In the genomic region with DNA sequence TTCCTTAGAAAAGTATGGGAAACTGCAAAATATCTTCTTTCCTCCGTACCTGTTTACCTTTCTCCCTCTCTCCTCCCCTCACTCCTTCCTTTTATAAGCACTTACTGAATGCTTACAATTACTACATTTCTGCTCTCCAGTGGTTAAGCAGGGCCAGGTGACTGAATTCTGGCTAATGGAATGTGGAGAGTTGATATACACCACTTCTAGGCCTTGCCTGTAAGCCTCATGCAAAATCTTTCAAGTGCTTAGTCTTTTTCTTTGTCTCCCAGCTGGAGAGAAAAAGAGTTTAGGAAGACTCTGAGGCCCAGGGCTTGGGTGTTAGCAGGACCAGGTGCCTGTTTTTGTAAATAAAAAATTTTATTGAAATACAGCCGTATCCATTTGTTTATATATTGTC, we compare ENCODE assay signal across 18 cellular contexts.
DNase-seq lines count a peak whose midpoint lies in the region; ATAC-seq, FAIRE-seq and TF ChIP-seq lines count a peak whose summit lies in the region.
"Had no signal": no experiment of that assay in that cellular context is flagged by ENCODE, and none has a peak within 500 bp of the region (broad histone marks: within the 10 kb centered on the region; RNA-seq: fewer than 3 reads in every experiment).

No MANE protein-coding gene starts in this region.

- H3K9me2 ChIP-seq in SK-N-SH: no peaks in the 10 kb centered on the region

- FAIRE-seq in D721Med (lab: Jason Lieb, UNC): peak; percentile 35
- no peak for FAIRE-seq in H1 (lab: Jason Lieb, UNC)

- H3K4me3 Mint-ChIP-seq in H9: no peak overlapping the region
- no peak overlapping the region for H3K4me3 Mint-ChIP-seq in naive thymus-derived CD8-positive, alpha-beta T cell
- H3K4me3 Mint-ChIP-seq: CD4-positive, alpha-beta T cell; HFFc6 had no signal

- H3K36me3 ChIP-seq in H1 (ENCODE audit: control insufficient read depth in 2 of 4, insufficient read depth in 4 of 4, low read length in 3 of 4) (no peaks in the 10 kb centered on the region), SK-N-SH (replicated peaks in 1 of 2; ENCODE audit: control insufficient read depth in 1 of 2, insufficient read depth in 2 of 2, low read length in 1 of 2) (no peaks in the 10 kb centered on the region)

- no peaks in the 10 kb centered on the region for H3K79me1 ChIP-seq in H9 (ENCODE audit: insufficient read depth, low read depth, low read length, poor library complexity, severe bottlenecking)
- H3K79me1 ChIP-seq in H1 (ENCODE audit: low read depth, low read length): no peaks in the 10 kb centered on the region

- H3K9ac ChIP-seq in H9 (ENCODE audit: extremely low read depth, insufficient read length, low read length): no peak overlapping the region
- no peak overlapping the region for H3K9ac ChIP-seq in H1 (replicated peaks in 1 of 4; ENCODE audit: extremely low read depth in 1 of 4, low read depth in 3 of 4, low read length in 3 of 4)
- H3K9ac ChIP-seq in SK-N-SH: no peak overlapping the region

- POLR2A ChIA-PET in H1 (lab: Charles Lee; ENCODE audit: partially characterized antibody) (no interaction called here), SK-N-SH (lab: Yijun Ruan, JAX) (no interaction called here)
- POLR2A ChIA-PET in naive thymus-derived CD8-positive, alpha-beta T cell (lab: Charles Lee): no interaction called here

- DNase-seq in D721Med (ENCODE audit: insufficient read length, low spot score): no peak
- DNase-seq in H9: no peak
- DNase-seq in H1 (ENCODE audit: low read depth in 1 of 2, low spot score in 2 of 2): no peak
- no peak for DNase-seq in naive thymus-derived CD8-positive, alpha-beta T cell
- no peak for DNase-seq in SK-N-SH
- DNase-seq in HT-29 (ENCODE audit: low spot score): no peak
- DNase-seq in globus pallidus (ENCODE audit: low spot score): no peak
- DNase-seq: ACHN; C1 segment of cervical spinal cord; Calu3; CD4-positive, alpha-beta T cell; DMS153; GF-D8; HCEC 1CT; HFFc6; IMR-90; KBM-7 had no signal

- H2AFZ ChIP-seq in H9 (ENCODE audit: low read length): peak overlapping the region; percentile 10
- 0 out of 2 replicates have a peak overlapping the region, but pooled peaks have one; percentile 10 for H2AFZ ChIP-seq in H1 (ENCODE audit: low read length)
- no peak overlapping the region for H2AFZ ChIP-seq in SK-N-SH (ENCODE audit: low read depth)

- H2BK15ac ChIP-seq in H9 (ENCODE audit: low read depth, low read length) (no peak overlapping the region), H1 (ENCODE audit: low read length) (no peak overlapping the region)

- no peak overlapping the region for H3K18ac ChIP-seq in H9 (ENCODE audit: insufficient read length, low read depth, low read length)
- no peak overlapping the region for H3K18ac ChIP-seq in H1 (ENCODE audit: extremely low read depth, low read length)

- no peaks in the 10 kb centered on the region for H3K36me3 Mint-ChIP-seq in H9 (ENCODE audit: insufficient read depth in 1 of 3, low read depth in 3 of 3)
- no peaks in the 10 kb centered on the region for H3K36me3 Mint-ChIP-seq in naive thymus-derived CD8-positive, alpha-beta T cell

- H3K4me1 ChIP-seq in H9 (ENCODE audit: insufficient read depth, low read length) (no peaks in the 10 kb centered on the region), H1 (replicated peaks in 1 of 4; ENCODE audit: control insufficient read depth in 3 of 4, insufficient read depth in 4 of 4, low read length in 3 of 4) (no peaks in the 10 kb centered on the region), SK-N-SH (ENCODE audit: control insufficient read depth in 1 of 2, insufficient read depth in 2 of 2, low read depth in 1 of 2, low read length in 1 of 2) (no peaks in the 10 kb centered on the region)

- no peaks in the 10 kb centered on the region for H3K79me2 ChIP-seq in H9 (ENCODE audit: insufficient read depth, low read length)
- H3K79me2 ChIP-seq in H1 (ENCODE audit: control insufficient read depth in 1 of 2, insufficient read depth in 2 of 2, low read length in 2 of 2): no peaks in the 10 kb centered on the region
- no peaks in the 10 kb centered on the region for H3K79me2 ChIP-seq in SK-N-SH (ENCODE audit: insufficient read depth)

- H3K4me1 Mint-ChIP-seq in H9: peaks cover 10 to 14% of the 10 kb centered on the region in 2 experiments
- peaks cover 21 to 63% (median 40%) of the 10 kb centered on the region in 4 donors for H3K4me1 Mint-ChIP-seq in naive thymus-derived CD8-positive, alpha-beta T cell

- H3K27ac ChIP-seq in H9 (ENCODE audit: insufficient read length, low read depth, low read length): no peak overlapping the region
- no peak overlapping the region for H3K27ac ChIP-seq in H1 (ENCODE audit: low read depth, low read length)
- H3K27ac ChIP-seq in SK-N-SH (ENCODE audit: low read depth in 2 of 2, low read length in 1 of 2): no peak overlapping the region

- TF ChIP-seq POLR2A in H1 (IDR thresholded peaks at IDR 0.05; ENCODE audit: control extremely low read depth in 1 of 2, low read depth in 2 of 2, low read length in 2 of 2): no peak

- H4K8ac ChIP-seq in H9 (replicated peaks; ENCODE audit: insufficient read length, low read depth, low read length) (no peak overlapping the region), H1 (ENCODE audit: extremely low read depth, insufficient read depth, low read length) (no peak overlapping the region)

- no peaks in the 10 kb centered on the region for H3K27me3 ChIP-seq in H9 (ENCODE audit: insufficient read depth, low read length)
- H3K27me3 ChIP-seq in H1 (replicated peaks in 1 of 4; ENCODE audit: control insufficient read depth in 3 of 4, extremely low read depth in 1 of 4, insufficient read depth in 3 of 4, low read length in 3 of 4): no peaks in the 10 kb centered on the region
- no peaks in the 10 kb centered on the region for H3K27me3 ChIP-seq in SK-N-SH (ENCODE audit: insufficient read depth)

- no peaks in the 10 kb centered on the region for H3K9me3 ChIP-seq in H9 (ENCODE audit: control insufficient read depth, low read depth, low read length)
- H3K9me3 ChIP-seq in H1 (ENCODE audit: insufficient read depth in 2 of 2, low read depth in 1 of 2, low read length in 1 of 2): no peaks in the 10 kb centered on the region
- H3K9me3 ChIP-seq in SK-N-SH: no peaks in the 10 kb centered on the region

- no peak overlapping the region for H3T11ph ChIP-seq in H9 (ENCODE audit: low read length)

- WGBS in H9 (ENCODE audit: extremely low coverage, insufficient read length, low lambda C conversion rate): no CpG with 5 or more reads among the region's 2 CpGs
- 91% methylated on average over 2 of the region's 2 CpGs; no CpG with 5 or more reads in 1 of the 2 experiments for WGBS in H1 (ENCODE audit: extremely low coverage in 1 of 2, insufficient coverage in 1 of 2, insufficient read length in 1 of 2, insufficient replicate concordance in 2 of 2, low coverage in 1 of 2, low lambda C conversion rate in 2 of 2, missing lambda C conversion rate in 1 of 2), 2 experiments
- 18% methylated on average over 2 of the region's 2 CpGs for WGBS in SK-N-SH (ENCODE audit: low lambda C conversion rate)

- TF ChIP-seq CTCF in D721Med (IDR thresholded peaks at IDR 0.05; ENCODE audit: insufficient read depth, missing control alignments) (no peak), H9 (conservative IDR thresholded peaks at IDR 0.05) (no peak), H1 (IDR thresholded peaks at IDR 0.05; ENCODE audit: control extremely low read depth in 1 of 3, insufficient read depth in 1 of 3, low read depth in 1 of 3, low read length in 3 of 3) (no peak), SK-N-SH (IDR thresholded peaks at IDR 0.05) (no peak)

- H2BK20ac ChIP-seq in H9 (ENCODE audit: low read depth, low read length, poor library complexity, severe bottlenecking) (no peak overlapping the region), H1 (ENCODE audit: low read length) (no peak overlapping the region)

- H3K4me3 ChIP-seq in H1 (ENCODE audit: extremely low read depth in 1 of 4, insufficient read depth in 2 of 4, low read depth in 3 of 4, low read length in 4 of 4) (no peak overlapping the region), SK-N-SH (ENCODE audit: low read depth in 2 of 2, low read length in 1 of 2) (no peak overlapping the region)

- H3K23me2 ChIP-seq in H9 (ENCODE audit: insufficient read length, low read depth, low read length, poor library complexity, severe bottlenecking): no peaks in the 10 kb centered on the region
- H3K23me2 ChIP-seq in H1 (ENCODE audit: low read depth, low read length): no peaks in the 10 kb centered on the region

- peaks cover 5% of the 10 kb centered on the region for H3K27me3 Mint-ChIP-seq in H9 (ENCODE audit: low read depth)
- H3K27me3 Mint-ChIP-seq in naive thymus-derived CD8-positive, alpha-beta T cell: no peaks in the 10 kb centered on the region
- H3K27me3 Mint-ChIP-seq: CD4-positive, alpha-beta T cell had no signal

- TF ChIP-seq RAD21 in H1 (IDR thresholded peaks at IDR 0.05 in 1 of 2, conservative IDR thresholded peaks at IDR 0.05 in 1 of 2; ENCODE audit: low read depth in 2 of 2, low read length in 2 of 2) (no peak), SK-N-SH (IDR thresholded peaks at IDR 0.05; ENCODE audit: low read length) (no peak)

- H3K56ac ChIP-seq in H9 (ENCODE audit: insufficient read length, low read depth, low read length) (no peak overlapping the region), H1 (replicated peaks; ENCODE audit: insufficient read length, low read depth, low read length) (no peak overlapping the region)

- ATAC-seq in naive thymus-derived CD8-positive, alpha-beta T cell: no peak
- no peak for ATAC-seq in GM19351 (IDR thresholded peaks at IDR 0.05; ENCODE audit: unreplicated experiment)

- H2BK12ac ChIP-seq in H9 (ENCODE audit: insufficient read length, low read depth, low read length): no peak overlapping the region
- no peak overlapping the region for H2BK12ac ChIP-seq in H1 (ENCODE audit: low read depth, low read length)

- H2BK5ac ChIP-seq in H9 (ENCODE audit: insufficient read length, low read length) (no peak overlapping the region), H1 (ENCODE audit: low read depth, low read length) (no peak overlapping the region)

- H4K91ac ChIP-seq in H9 (ENCODE audit: insufficient read length, low read depth, low read length): no peak overlapping the region
- H4K91ac ChIP-seq in H1 (replicated peaks; ENCODE audit: insufficient read length, low read length): no peak overlapping the region

- H3F3A ChIP-seq in SK-N-SH (replicated peaks; ENCODE audit: insufficient read depth): no peaks in the 10 kb centered on the region

- CTCF ChIA-PET in H1 (lab: Charles Lee; ENCODE audit: partially characterized antibody): interaction anchor here (0.8 to 1.8 kb wide), 4 partner anchors 15 to 236 kb away, joined by 3 to 8 read pairs (median 4); no protein-coding TSS in a partner anchor
- CTCF ChIA-PET in SK-N-SH (lab: Yijun Ruan, JAX): interaction anchor here (0.9 to 1.0 kb wide), 2 partner anchors 19 to 25 kb away, joined by 3 read pairs; no protein-coding TSS in a partner anchor

- H3K4ac ChIP-seq in H9 (ENCODE audit: low read depth, low read length) (no peak overlapping the region), H1 (replicated peaks; ENCODE audit: insufficient read length, low read depth, low read length) (no peak overlapping the region)

- H3K27ac Mint-ChIP-seq in H9: peak overlapping the region in 1 of 3 experiments; percentile 85; a peak in 3 of 7 replicates
- peak overlapping the region in 6 of 10 donors; percentile 15 to 67 (median 40) for H3K27ac Mint-ChIP-seq in naive thymus-derived CD8-positive, alpha-beta T cell
- H3K27ac Mint-ChIP-seq: CD4-positive, alpha-beta T cell; HFFc6 had no signal

- no peak overlapping the region for H3K14ac ChIP-seq in H9 (ENCODE audit: insufficient read depth, low read length)
- H3K14ac ChIP-seq in H1 (ENCODE audit: insufficient read length): no peak overlapping the region

- no peak overlapping the region for H2BK120ac ChIP-seq in H9 (ENCODE audit: low read depth, low read length, poor library complexity, severe bottlenecking)
- no peak overlapping the region for H2BK120ac ChIP-seq in H1 (replicated peaks; ENCODE audit: low read depth, low read length)

- no peaks in the 10 kb centered on the region for H3K9me3 Mint-ChIP-seq in H9
- no peaks in the 10 kb centered on the region for H3K9me3 Mint-ChIP-seq in naive thymus-derived CD8-positive, alpha-beta T cell
- H3K9me3 Mint-ChIP-seq: CD4-positive, alpha-beta T cell; HFFc6 had no signal

- TF ChIP-seq EP300 in H1 (IDR thresholded peaks at IDR 0.05; ENCODE audit: borderline replicate concordance in 1 of 2, low read depth in 2 of 2, low read length in 2 of 2): no peak
- TF ChIP-seq EP300 in SK-N-SH (IDR thresholded peaks at IDR 0.05; ENCODE audit: borderline replicate concordance in 1 of 2, low read depth in 1 of 2, low read length in 1 of 2): no peak

- H4K5ac ChIP-seq in H9 (ENCODE audit: insufficient read length, low read depth, low read length) (no peak overlapping the region), H1 (ENCODE audit: insufficient read length, low read depth, low read length) (no peak overlapping the region)

- H4K20me1 ChIP-seq in H9 (ENCODE audit: control insufficient read depth, insufficient read depth, insufficient read length) (no peaks in the 10 kb centered on the region), H1 (replicated peaks in 1 of 2; ENCODE audit: control insufficient read depth in 1 of 2, insufficient read depth in 2 of 2, low read length in 2 of 2) (no peaks in the 10 kb centered on the region), SK-N-SH (ENCODE audit: insufficient read depth) (no peaks in the 10 kb centered on the region)

- no peak overlapping the region for H2AK5ac ChIP-seq in H9 (ENCODE audit: insufficient read length, low read length)
- no peak overlapping the region for H2AK5ac ChIP-seq in H1 (ENCODE audit: low read depth, low read length)

- H3K23ac ChIP-seq in H9 (ENCODE audit: insufficient read length, low read depth, low read length) (no peak overlapping the region), H1 (ENCODE audit: insufficient read length) (no peak overlapping the region)

- H3K4me2 ChIP-seq in H9 (ENCODE audit: insufficient read depth, insufficient read length, low read length) (no peak overlapping the region), H1 (ENCODE audit: insufficient read depth in 1 of 2, low read depth in 2 of 2, low read length in 2 of 2) (no peak overlapping the region), SK-N-SH (no peak overlapping the region)
